ENCODE assay signal across 24 cellular contexts in genomic region chr1:161113915-161114314, GRCh38. TPM values are rescaled to one million over a fixed set of nuclear protein-coding genes. Genes with fewer than 3 reads are reported as not detected.
DNase-seq lines count a peak whose midpoint lies in the region; ATAC-seq, FAIRE-seq and TF ChIP-seq lines count a peak whose summit lies in the region.
"Had no signal": no experiment of that assay in that cellular context is flagged by ENCODE, and none has a peak within 500 bp of the region (broad histone marks: within the 10 kb centered on the region; RNA-seq: fewer than 3 reads in every experiment).

No MANE protein-coding gene starts in this region.

- no peak overlapping the region for H3K9ac ChIP-seq in HCT116 (ENCODE audit: low read length)
- no peak overlapping the region for H3K9ac ChIP-seq in keratinocyte (ENCODE audit: control insufficient read depth, extremely low read depth, insufficient read depth, low read length)

- intact Hi-C loops in HCT116 (cut with micrococcal nuclease) = no loop called here

- H3K27me3 ChIP-seq in HCT116 (ENCODE audit: insufficient read depth, low read length) (no peaks in the 10 kb centered on the region), keratinocyte (ENCODE audit: control insufficient read depth, extremely low read depth, insufficient read depth, low read length) (no peaks in the 10 kb centered on the region)
- H3K27me3 ChIP-seq: right atrium auricular region, SJCRH30, stomach had no signal

- H3K9me3 ChIP-seq in HCT116 (ENCODE audit: control insufficient read depth in 1 of 2, insufficient read depth in 1 of 2, low read depth in 1 of 2, low read length in 2 of 2) (no peaks in the 10 kb centered on the region), keratinocyte (ENCODE audit: control insufficient read depth, low read depth, low read length) (no peaks in the 10 kb centered on the region)
- H3K9me3 ChIP-seq: right atrium auricular region, SJCRH30, stomach had no signal

- peaks cover 100% of the 10 kb centered on the region for H3K79me2 ChIP-seq in HCT116 (ENCODE audit: insufficient read depth, low read length)
- H3K79me2 ChIP-seq in keratinocyte (ENCODE audit: control insufficient read depth, insufficient read depth, low read length) = peaks cover 82% of the 10 kb centered on the region

- H3K4me3 ChIP-seq in HCT116 (replicated peaks in 1 of 2; ENCODE audit: low read depth in 1 of 2, low read length in 2 of 2) (no peak overlapping the region), keratinocyte (ENCODE audit: control insufficient read depth in 2 of 3, extremely low read depth in 1 of 3, insufficient read depth in 2 of 3, low read depth in 1 of 3, low read length in 3 of 3) (peak overlapping the region in 1 of 3 experiments; percentile 5)
- H3K4me3 ChIP-seq: right atrium auricular region, SJCRH30, stomach had no signal

- H2AFZ ChIP-seq in HCT116 (ENCODE audit: low read depth, low read length, poor library complexity, severe bottlenecking) (no peak overlapping the region), keratinocyte (ENCODE audit: control insufficient read depth, low read length) (no peak overlapping the region)

- TF ChIP-seq CTCF in HCT116 (IDR thresholded peaks at IDR 0.05 in 2 of 3, conservative IDR thresholded peaks at IDR 0.05 in 1 of 3; ENCODE audit: borderline replicate concordance in 1 of 3, insufficient read depth in 1 of 3, low read depth in 2 of 3, low read length in 2 of 3) (no peak), keratinocyte (optimal IDR thresholded peaks at IDR 0.05 in 1 of 3, IDR thresholded peaks at IDR 0.05 in 1 of 3, conservative IDR thresholded peaks at IDR 0.05 in 1 of 3; ENCODE audit: extremely low read depth in 1 of 3, insufficient read depth in 2 of 3, low read length in 3 of 3) (no peak)

- no peak overlapping the region for H3K27ac ChIP-seq in HCT116 (ENCODE audit: low read depth, low read length)
- peak overlapping the region; percentile 97 for H3K27ac ChIP-seq in keratinocyte (ENCODE audit: control insufficient read depth, insufficient read depth, low read length)
- H3K27ac ChIP-seq: right atrium auricular region, SJCRH30, stomach had no signal

- peaks cover 59% of the 10 kb centered on the region for H3K4me1 Mint-ChIP-seq in activated CD8-positive, alpha-beta memory T cell treated with anti-CD3 and anti-CD28 coated beads, Interleukin-2, amount 10 ng/mL, durations not matched to agents 7 days and 5 days
- H3K4me1 Mint-ChIP-seq in activated CD4-positive, alpha-beta memory T cell treated with anti-CD3 and anti-CD28 coated beads, Interleukin-2, amount 10 ng/mL, durations not matched to agents 7 days and 5 days = peaks cover 58% of the 10 kb centered on the region

- H3K4me2 ChIP-seq in HCT116 (ENCODE audit: low read length) (peak overlapping the region; percentile 84; the same call in 1 of the 2 replicates), keratinocyte (ENCODE audit: control insufficient read depth, extremely low read depth, insufficient read depth, low read depth, low read length) (peak overlapping the region; percentile 62)

- TF ChIP-seq RAD21 in HCT116 (IDR thresholded peaks at IDR 0.05; ENCODE audit: low read depth) = no peak

- RAD21 ChIA-PET in HCT116 (lab: Charles Lee; ENCODE audit: low non-redundant PET in 1 of 2, low total read pairs in 2 of 2, uncharacterized antibody in 2 of 2, unreplicated experiment in 2 of 2) = no interaction called here

- POLR2A ChIA-PET in HCT116 (lab: Charles Lee) = no interaction called here
- POLR2A ChIA-PET in activated CD4-positive, alpha-beta memory T cell treated with anti-CD3 and anti-CD28 coated beads, Interleukin-2, amount 10 ng/mL, durations not matched to agents 7 days and 5 days (lab: Charles Lee) = interaction anchor here (0.7 to 1.9 kb wide), 4 partner anchors 18 to 68 kb away, joined by 3 to 7 read pairs (median 4); partner anchors contain the start of genes ARHGAP30 and USF1

- CTCF ChIA-PET in activated CD8-positive, alpha-beta memory T cell treated with anti-CD3 and anti-CD28 coated beads, Interleukin-2, amount 10 ng/mL, durations not matched to agents 7 days and 5 days (lab: Charles Lee) = no interaction called here
- CTCF ChIA-PET in HCT116 (lab: Charles Lee) = no interaction called here
- CTCF ChIA-PET in activated CD4-positive, alpha-beta memory T cell treated with anti-CD3 and anti-CD28 coated beads, Interleukin-2, amount 10 ng/mL, durations not matched to agents 7 days and 5 days (lab: Charles Lee) = interaction anchor here (1.0 kb wide), 1 partner anchor 72 kb away, joined by 3 read pairs; no protein-coding TSS in a partner anchor

- no peaks in the 10 kb centered on the region for H3K9me3 Mint-ChIP-seq in activated CD8-positive, alpha-beta memory T cell treated with anti-CD3 and anti-CD28 coated beads, Interleukin-2, amount 10 ng/mL, durations not matched to agents 7 days and 5 days (ENCODE audit: low read depth)
- H3K9me3 Mint-ChIP-seq in activated CD4-positive, alpha-beta memory T cell treated with anti-CD3 and anti-CD28 coated beads, Interleukin-2, amount 10 ng/mL, durations not matched to agents 7 days and 5 days = no peaks in the 10 kb centered on the region
- H3K9me3 Mint-ChIP-seq: CD8-positive, alpha-beta T cell had no signal

- dilution Hi-C loops in keratinocyte (cut with MboI; ENCODE audit: extremely low pct_ligation_motif_present, low sequenced_read_pairs) = no loop called here

- FAIRE-seq in keratinocyte (lab: Jason Lieb, UNC) = no peak

- ATAC-seq in activated CD8-positive, alpha-beta memory T cell treated with anti-CD3 and anti-CD28 coated beads, Interleukin-2, amount 10 ng/mL, durations not matched to agents 7 days and 5 days = no peak
- ATAC-seq in HCT116 (no peak), HG03460 (IDR thresholded peaks at IDR 0.05; ENCODE audit: unreplicated experiment) (no peak)
- ATAC-seq: activated CD4-positive, CD25-positive, alpha-beta regulatory T cell treated with anti-CD3 and anti-CD28 coated beads, Interleukin-2, amount 50 U/mL, for 24 hours; CD8-positive, alpha-beta T cell had no signal

- peak overlapping the region; percentile 69 for H3K27ac Mint-ChIP-seq in activated CD8-positive, alpha-beta memory T cell treated with anti-CD3 and anti-CD28 coated beads, Interleukin-2, amount 10 ng/mL, durations not matched to agents 7 days and 5 days
- peak overlapping the region; percentile 56 for H3K27ac Mint-ChIP-seq in activated CD4-positive, alpha-beta memory T cell treated with anti-CD3 and anti-CD28 coated beads, Interleukin-2, amount 10 ng/mL, durations not matched to agents 7 days and 5 days

- H3K9me2 ChIP-seq in HCT116 (ENCODE audit: insufficient read depth) = no peaks in the 10 kb centered on the region

- H4K20me1 ChIP-seq in HCT116 (ENCODE audit: insufficient read depth) (peaks cover 15% of the 10 kb centered on the region; the same call in 1 of the 2 replicates), keratinocyte (ENCODE audit: control insufficient read depth, extremely low read depth, insufficient read depth, low read length) (no peaks in the 10 kb centered on the region)

- no TSS peak for BruUV-seq in HCT116 (replicated peaks; lab: Mats Ljungman, UMichigan)

- no peaks in the 10 kb centered on the region for H3K9me1 ChIP-seq in keratinocyte (ENCODE audit: control insufficient read depth, extremely low read depth, insufficient read depth, low read length)

- H3K27me3 Mint-ChIP-seq in activated CD8-positive, alpha-beta memory T cell treated with anti-CD3 and anti-CD28 coated beads, Interleukin-2, amount 10 ng/mL, durations not matched to agents 7 days and 5 days = no peaks in the 10 kb centered on the region
- no peaks in the 10 kb centered on the region for H3K27me3 Mint-ChIP-seq in activated CD4-positive, alpha-beta memory T cell treated with anti-CD3 and anti-CD28 coated beads, Interleukin-2, amount 10 ng/mL, durations not matched to agents 7 days and 5 days

- H3K4me1 ChIP-seq in HCT116 (ENCODE audit: control insufficient read depth in 1 of 2, insufficient read depth in 2 of 2, low read length in 2 of 2) (peaks cover 27 to 46% of the 10 kb centered on the region in 2 experiments), keratinocyte (ENCODE audit: control insufficient read depth, extremely low read depth, insufficient read depth, low read length) (peaks cover 26% of the 10 kb centered on the region)
- H3K4me1 ChIP-seq: SJCRH30 had no signal

- no peak overlapping the region for H3K4me3 Mint-ChIP-seq in activated CD8-positive, alpha-beta memory T cell treated with anti-CD3 and anti-CD28 coated beads, Interleukin-2, amount 10 ng/mL, durations not matched to agents 7 days and 5 days
- no peak overlapping the region for H3K4me3 Mint-ChIP-seq in activated CD4-positive, alpha-beta memory T cell treated with anti-CD3 and anti-CD28 coated beads, Interleukin-2, amount 10 ng/mL, durations not matched to agents 7 days and 5 days
- H3K4me3 Mint-ChIP-seq: CD8-positive, alpha-beta T cell had no signal

- no peak for DNase-seq in activated CD8-positive, alpha-beta memory T cell treated with anti-CD3 and anti-CD28 coated beads, Interleukin-2, amount 10 ng/mL, durations not matched to agents 7 days and 5 days
- no peak for DNase-seq in activated CD8-positive, alpha-beta memory T cell treated with anti-CD3 and anti-CD28 coated beads, Interleukin-2, amount 50 U/mL, for 48 hours
- no peak for DNase-seq in HCT116 (ENCODE audit: low read depth, low spot score)
- no peak for DNase-seq in activated CD4-positive, alpha-beta memory T cell treated with anti-CD3 and anti-CD28 coated beads, Interleukin-2, amount 10 ng/mL, durations not matched to agents 7 days and 5 days
- no peak for DNase-seq in keratinocyte (ENCODE audit: low read depth, low spot score)
- DNase-seq in OCI-M2 (lab: John Stamatoyannopoulos, UW; ENCODE audit: unreplicated experiment) = no peak
- no peak for DNase-seq in NK-92 (lab: John Stamatoyannopoulos, UW; ENCODE audit: unreplicated experiment)
- DNase-seq: amniotic stem cell; CD8-positive, alpha-beta T cell; Kasumi-1; NCI-H446; nucleus accumbens; SJCRH30; stimulated activated CD4-positive, alpha-beta T cell treated with anti-CD3 and anti-CD28 coated beads, Interleukin-15, amount 100 ng/mL, for 24 hours; stomach; T-helper 9 cell had no signal

- H3K36me3 Mint-ChIP-seq in activated CD8-positive, alpha-beta memory T cell treated with anti-CD3 and anti-CD28 coated beads, Interleukin-2, amount 10 ng/mL, durations not matched to agents 7 days and 5 days = peaks cover 19% of the 10 kb centered on the region
- H3K36me3 Mint-ChIP-seq in activated CD4-positive, alpha-beta memory T cell treated with anti-CD3 and anti-CD28 coated beads, Interleukin-2, amount 10 ng/mL, durations not matched to agents 7 days and 5 days (ENCODE audit: low read depth) = peaks cover 30% of the 10 kb centered on the region

- H3K36me3 ChIP-seq in HCT116 (ENCODE audit: control insufficient read depth in 1 of 2, insufficient read depth in 2 of 2, low read length in 2 of 2) = peaks cover 0 to 21% of the 10 kb centered on the region in 2 experiments; a peak in 1 of 4 replicates
- H3K36me3 ChIP-seq in keratinocyte (ENCODE audit: control insufficient read depth in 2 of 2, extremely low read depth in 1 of 2, insufficient read depth in 2 of 2, low read length in 2 of 2) = peaks cover 4 to 19% of the 10 kb centered on the region in 2 experiments
- H3K36me3 ChIP-seq: right atrium auricular region had no signal

- no peak for TF ChIP-seq POLR2A in HCT116 (IDR thresholded peaks at IDR 0.05; ENCODE audit: borderline replicate concordance, extremely low read depth, insufficient read depth, insufficient read length)

RNA-seq across cellular contexts. Expression of gene PFDN2, which starts 3.9 kb away (rescaled TPM):
- 10 to 100 TPM; 82.8 to 98.5 TPM for total RNA-seq in activated CD8-positive, alpha-beta memory T cell treated with anti-CD3 and anti-CD28 coated beads, Interleukin-2, amount 10 ng/mL, durations not matched to agents 7 days and 5 days
- 179 TPM for total RNA-seq in HCT116 (2021; ENCODE audit: unreplicated experiment)
- 388 and 441 TPM in 2 replicates for polyA plus RNA-seq in HCT116 (2012)
- total RNA-seq in activated CD4-positive, alpha-beta memory T cell treated with anti-CD3 and anti-CD28 coated beads, Interleukin-2, amount 10 ng/mL, durations not matched to agents 7 days and 5 days = 10 to 100 TPM; 76.6 to 78.8 TPM
- polyA plus RNA-seq in keratinocyte = 106 to 228 TPM (median 184 TPM) in 3 replicates
- polyA plus RNA-seq in keratinocyte (2011; ENCODE audit: low read depth) = 260 TPM
- 137 and 187 TPM in 2 replicates for polyA plus RNA-seq in keratinocyte (2011; cell fraction: cytosol; rRNA removed)
- 63.9 and 100 TPM in 2 replicates for polyA plus RNA-seq in keratinocyte (2011; cell fraction: nucleus; rRNA removed)
- 213 and 232 TPM in 2 replicates for polyA plus RNA-seq in keratinocyte (2012; ENCODE audit: low replicate concordance)
- 12.6 to 31.6 TPM (median 18.4 TPM) in 3 replicates for polyA minus RNA-seq in keratinocyte
- polyA minus RNA-seq in keratinocyte (2011; cell fraction: cytosol; rRNA and poly(A)+ RNA removed) = 52.6 TPM
- 6.5 and 12.3 TPM in 2 replicates for polyA minus RNA-seq in keratinocyte (2011; cell fraction: nucleus; rRNA and poly(A)+ RNA removed)

RNA-seq across cellular contexts. Expression of gene NIT1, which starts 4.0 kb away (rescaled TPM):
- 10 to 100 TPM; 36.4 to 40.9 TPM for total RNA-seq in activated CD8-positive, alpha-beta memory T cell treated with anti-CD3 and anti-CD28 coated beads, Interleukin-2, amount 10 ng/mL, durations not matched to agents 7 days and 5 days
- total RNA-seq in HCT116 (2021; ENCODE audit: unreplicated experiment) = 65.9 TPM
- 106 and 111 TPM in 2 replicates for polyA plus RNA-seq in HCT116 (2012)
- 10 to 100 TPM; 50.8 to 51.5 TPM for total RNA-seq in activated CD4-positive, alpha-beta memory T cell treated with anti-CD3 and anti-CD28 coated beads, Interleukin-2, amount 10 ng/mL, durations not matched to agents 7 days and 5 days
- polyA plus RNA-seq in keratinocyte = 22.9 to 51.0 TPM (median 27.6 TPM) in 3 replicates
- 24.7 TPM for polyA plus RNA-seq in keratinocyte (2011; ENCODE audit: low read depth)
- polyA plus RNA-seq in keratinocyte (2011; cell fraction: cytosol; rRNA removed) = 24.3 and 34.8 TPM in 2 replicates
- polyA plus RNA-seq in keratinocyte (2011; cell fraction: nucleus; rRNA removed) = 71.9 and 77.7 TPM in 2 replicates
- 41.7 and 50.3 TPM in 2 replicates for polyA plus RNA-seq in keratinocyte (2012; ENCODE audit: low replicate concordance)
- polyA minus RNA-seq in keratinocyte = 28.3 to 68.5 TPM (median 38.7 TPM) in 3 replicates
- 17.3 TPM for polyA minus RNA-seq in keratinocyte (2011; cell fraction: cytosol; rRNA and poly(A)+ RNA removed)
- 20.2 and 27.1 TPM in 2 replicates for polyA minus RNA-seq in keratinocyte (2011; cell fraction: nucleus; rRNA and poly(A)+ RNA removed)

RNA-seq across cellular contexts. Expression of gene KLHDC9, which starts 15.8 kb away (rescaled TPM):
- under 1 TPM; 0.52 to 0.85 TPM for total RNA-seq in activated CD8-positive, alpha-beta memory T cell treated with anti-CD3 and anti-CD28 coated beads, Interleukin-2, amount 10 ng/mL, durations not matched to agents 7 days and 5 days
- total RNA-seq in HCT116 (2021; ENCODE audit: unreplicated experiment) = 1.4 TPM
- polyA plus RNA-seq in HCT116 (2012) = 0.75 and 1.4 TPM in 2 replicates
- total RNA-seq in activated CD4-positive, alpha-beta memory T cell treated with anti-CD3 and anti-CD28 coated beads, Interleukin-2, amount 10 ng/mL, durations not matched to agents 7 days and 5 days = 1 to 10 TPM; 1.2 TPM
- 0.32 to 0.73 TPM (median 0.54 TPM) in 3 replicates for polyA plus RNA-seq in keratinocyte
- polyA plus RNA-seq in keratinocyte (2011; ENCODE audit: low read depth) = not detected
- 0.15 and 0.36 TPM in 2 replicates for polyA plus RNA-seq in keratinocyte (2011; cell fraction: cytosol; rRNA removed)
- polyA plus RNA-seq in keratinocyte (2011; cell fraction: nucleus; rRNA removed) = 0.38 and 1.3 TPM in 2 replicates
- polyA plus RNA-seq in keratinocyte (2012; ENCODE audit: low replicate concordance) = 0.17 and 0.40 TPM in 2 replicates
- polyA minus RNA-seq in keratinocyte = 1.4 TPM in 1 of 3 replicates, not detected in the others
- polyA minus RNA-seq in keratinocyte (2011; cell fraction: cytosol; rRNA and poly(A)+ RNA removed) = not detected
- not detected in 2 replicates for polyA minus RNA-seq in keratinocyte (2011; cell fraction: nucleus; rRNA and poly(A)+ RNA removed)
- total RNA-seq: CD8-positive, alpha-beta T cell; Daoy; H4; mononuclear cell; SJCRH30 had no signal

RNA-seq across cellular contexts. Expression of gene DEDD, which starts 18.6 kb away (rescaled TPM):
- total RNA-seq in activated CD8-positive, alpha-beta memory T cell treated with anti-CD3 and anti-CD28 coated beads, Interleukin-2, amount 10 ng/mL, durations not matched to agents 7 days and 5 days = 10 to 100 TPM; 37.1 to 40.6 TPM
- 32.8 TPM for total RNA-seq in HCT116 (2021; ENCODE audit: unreplicated experiment)
- polyA plus RNA-seq in HCT116 (2012) = 44.4 and 50.9 TPM in 2 replicates
- total RNA-seq in activated CD4-positive, alpha-beta memory T cell treated with anti-CD3 and anti-CD28 coated beads, Interleukin-2, amount 10 ng/mL, durations not matched to agents 7 days and 5 days = 10 to 100 TPM; 38.2 to 40.0 TPM
- polyA plus RNA-seq in keratinocyte = 29.3 to 49.9 TPM (median 33.0 TPM) in 3 replicates
- 12.3 TPM for polyA plus RNA-seq in keratinocyte (2011; ENCODE audit: low read depth)
- polyA plus RNA-seq in keratinocyte (2011; cell fraction: cytosol; rRNA removed) = 31.7 and 34.5 TPM in 2 replicates
- 39.3 and 44.9 TPM in 2 replicates for polyA plus RNA-seq in keratinocyte (2011; cell fraction: nucleus; rRNA removed)
- 22.6 and 31.4 TPM in 2 replicates for polyA plus RNA-seq in keratinocyte (2012; ENCODE audit: low replicate concordance)
- 56.7 to 81.1 TPM (median 72.0 TPM) in 3 replicates for polyA minus RNA-seq in keratinocyte
- polyA minus RNA-seq in keratinocyte (2011; cell fraction: cytosol; rRNA and poly(A)+ RNA removed) = 30.9 TPM
- polyA minus RNA-seq in keratinocyte (2011; cell fraction: nucleus; rRNA and poly(A)+ RNA removed) = 18.1 and 25.4 TPM in 2 replicates

RNA-seq across cellular contexts. Expression of gene NECTIN4, which starts 24.6 kb away (rescaled TPM):
- total RNA-seq in activated CD8-positive, alpha-beta memory T cell treated with anti-CD3 and anti-CD28 coated beads, Interleukin-2, amount 10 ng/mL, durations not matched to agents 7 days and 5 days = under 1 TPM; 0.12 TPM
- 3.3 TPM for total RNA-seq in HCT116 (2021; ENCODE audit: unreplicated experiment)
- polyA plus RNA-seq in HCT116 (2012) = 4.5 and 7.0 TPM in 2 replicates
- total RNA-seq in activated CD4-positive, alpha-beta memory T cell treated with anti-CD3 and anti-CD28 coated beads, Interleukin-2, amount 10 ng/mL, durations not matched to agents 7 days and 5 days = not detected
- polyA plus RNA-seq in keratinocyte = 6.0 to 19.0 TPM (median 8.6 TPM) in 3 replicates
- 60.1 TPM for polyA plus RNA-seq in keratinocyte (2011; ENCODE audit: low read depth)
- 2.6 and 4.3 TPM in 2 replicates for polyA plus RNA-seq in keratinocyte (2011; cell fraction: cytosol; rRNA removed)
- polyA plus RNA-seq in keratinocyte (2011; cell fraction: nucleus; rRNA removed) = 20.7 and 42.1 TPM in 2 replicates
- polyA plus RNA-seq in keratinocyte (2012; ENCODE audit: low replicate concordance) = 2.9 and 144 TPM in 2 replicates
- 7.1 to 52.8 TPM (median 19.4 TPM) in 3 replicates for polyA minus RNA-seq in keratinocyte
- polyA minus RNA-seq in keratinocyte (2011; cell fraction: cytosol; rRNA and poly(A)+ RNA removed) = 6.5 TPM
- 19.1 and 21.9 TPM in 2 replicates for polyA minus RNA-seq in keratinocyte (2011; cell fraction: nucleus; rRNA and poly(A)+ RNA removed)
- total RNA-seq: A673; CD8-positive, alpha-beta T cell; cerebellum had no signal
